ENCODE assay signal across 8 cellular contexts in the genomic region with DNA sequence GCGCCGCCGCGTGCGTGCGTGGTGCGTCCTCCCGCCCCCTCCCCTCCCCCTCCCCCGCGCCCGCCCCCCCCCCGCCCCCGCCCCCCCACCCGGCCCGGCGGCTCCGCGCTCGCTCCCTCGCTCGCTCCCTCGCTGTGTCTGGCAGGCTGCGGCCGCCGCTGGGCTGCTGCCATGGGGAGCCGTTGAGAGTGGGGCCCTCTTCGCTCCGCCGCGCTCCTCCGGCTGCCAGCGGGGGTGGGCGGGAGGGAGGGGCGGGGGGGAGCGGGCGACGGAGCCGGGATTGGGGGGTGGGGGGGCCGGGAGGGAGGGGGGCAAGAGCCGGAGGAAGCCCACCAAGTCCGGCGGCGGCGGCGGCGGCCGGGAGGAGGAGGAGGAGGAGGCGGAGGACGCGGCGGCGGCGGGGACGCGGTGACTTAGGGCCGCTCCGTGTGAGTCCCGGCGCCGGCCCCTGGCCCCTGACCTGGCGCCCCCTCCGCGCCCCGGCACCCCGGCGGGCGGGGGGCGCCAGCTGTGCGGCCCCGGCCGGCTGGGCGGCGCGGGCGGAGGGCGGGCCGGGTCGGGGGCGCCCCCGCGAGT. TPM values are rescaled to one million over a fixed set of nuclear protein-coding genes. Genes with fewer than 3 reads are reported as not detected.
DNase-seq lines count a peak whose midpoint lies in the region; ATAC-seq and TF ChIP-seq lines count a peak whose summit lies in the region.

No MANE protein-coding gene starts in this region.

- DNase-seq in GM13977 (ENCODE audit: low spot score) (peak; percentile 54), NCI-H1092 treated with DMSO at 0.1 percent for 48 hours (lab: John Stamatoyannopoulos, UW) (peak; percentile 56), putamen (ENCODE audit: low spot score) (peak; percentile 46), SIG-M5 (lab: John Stamatoyannopoulos, UW) (no peak), occipital lobe (lab: John Stamatoyannopoulos, UW) (no peak), NCI-H345 treated with DMSO at 0.1 percent for 48 hours (lab: John Stamatoyannopoulos, UW; ENCODE audit: unreplicated experiment) (no peak), NCI-H748 (lab: John Stamatoyannopoulos, UW; ENCODE audit: unreplicated experiment) (no peak)
- no peak for DNase-seq in effector memory CD8-positive, alpha-beta T cell

- H3K4me1 Mint-ChIP-seq in effector memory CD8-positive, alpha-beta T cell (ENCODE audit: low read depth in 2 of 2): peaks cover 20 to 21% of the 10 kb centered on the region in 2 donors

- TF ChIP-seq CTCF in GM13977 (IDR thresholded peaks at IDR 0.05; ENCODE audit: extremely low read depth, insufficient read depth, missing control alignments): no peak

- peaks cover 20% of the 10 kb centered on the region for H3K36me3 Mint-ChIP-seq in effector memory CD8-positive, alpha-beta T cell (ENCODE audit: insufficient read depth)

- H3K27ac Mint-ChIP-seq in effector memory CD8-positive, alpha-beta T cell: peak overlapping the region; percentile 96 to 98

- peaks cover 6 to 17% of the 10 kb centered on the region in 2 donors for H3K27me3 Mint-ChIP-seq in effector memory CD8-positive, alpha-beta T cell

- in situ Hi-C loops in GM13977 (cut with MboI; ENCODE audit: low pct_unique_long_range_greater_than_20kb, low sequenced_read_pairs, unreplicated experiment): no loop called here

- peak overlapping the region; percentile 91 for H3K4me3 Mint-ChIP-seq in effector memory CD8-positive, alpha-beta T cell

- no peak for ATAC-seq in effector memory CD8-positive, alpha-beta T cell (replicated peaks)

- no peaks in the 10 kb centered on the region for H3K9me3 Mint-ChIP-seq in effector memory CD8-positive, alpha-beta T cell

RNA-seq across cellular contexts. Expression of gene ZBTB18, which starts 2.4 kb away (rescaled TPM):
- 1,084 TPM for total RNA-seq in occipital lobe

Comparison
In these comparisons a context has a peak if more than half of its experiments do, and no peak if none do; other contexts are left out.
1. DNase-seq: peak in GM13977 (single experiment), NCI-H1092 treated with DMSO at 0.1 percent for 48 hours (single experiment) and putamen (single experiment); none in effector memory CD8-positive, alpha-beta T cell (0 of 3), SIG-M5 (single experiment), occipital lobe (single experiment), NCI-H345 treated with DMSO at 0.1 percent for 48 hours (single experiment) and NCI-H748 (single experiment).